8 cellular contexts compared by ENCODE assay signal in the genomic region with DNA sequence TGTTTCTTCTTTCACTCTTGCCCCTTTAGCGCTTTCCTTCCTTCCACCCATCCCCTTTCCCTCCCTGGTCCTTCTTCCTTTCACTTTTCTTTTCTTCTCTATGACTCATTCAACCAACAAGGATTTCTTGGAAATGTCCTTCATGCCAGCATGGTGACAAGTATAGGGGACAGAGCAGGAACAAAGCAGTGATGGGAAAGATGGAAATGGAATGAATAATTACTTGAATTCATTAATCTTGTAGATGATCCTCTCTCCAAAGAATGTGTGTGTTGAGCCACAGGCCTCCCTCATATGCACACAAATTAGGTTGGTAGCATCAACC. TPM values are rescaled to one million over a fixed set of nuclear protein-coding genes. Genes with fewer than 3 reads are reported as not detected.
DNase-seq lines count a peak whose midpoint lies in the region; ATAC-seq, FAIRE-seq and TF ChIP-seq lines count a peak whose summit lies in the region.

No MANE protein-coding gene starts in this region.

- POLR2A ChIA-PET in HepG2 (lab: Yijun Ruan, JAX), result interaction anchor here (0.6 to 22.7 kb wide), 14 partner anchors 9 to 258 kb away, joined by 3 to 795 read pairs (median 5); a partner anchor contains a TSS

- H4K20me1 ChIP-seq in HepG2 (ENCODE audit: insufficient read depth, low read length), result no peaks in the 10 kb centered on the region

- H3K27ac ChIP-seq in HepG2 (ENCODE audit: extremely low read length, insufficient read depth, low read length), result peak overlapping the region; percentile 99
- peak overlapping the region; percentile 85 to 90 (median 86) for H3K27ac ChIP-seq in transverse colon

- intact Hi-C loops in activated T-helper 2 cell treated with anti-CD3 and anti-CD28 coated beads, Interferon-gamma antibody, Interleukin-2, Interleukin-4, amounts not matched to agents 10 μg/mL and 5 μg/mL and 100 μg/mL, durations not matched to agents 14 hours and 24 hours and 36 hours (cut with micrococcal nuclease), result no loop called here
- intact Hi-C loops in HepG2 (cut with micrococcal nuclease; ENCODE audit: unreplicated experiment) (loop anchor here (1.0 to 2.0 kb wide), 5 partner anchors 8 to 31 kb away; a partner anchor contains a TSS), transverse colon (cut with DNase I; ENCODE audit: low total_unique reads) (no loop called here)

- no peak for TF ChIP-seq CTCF in HepG2 (CRISPR knock-in tag; IDR thresholded peaks at IDR 0.05)
- no peak for TF ChIP-seq CTCF in transverse colon (IDR thresholded peaks at IDR 0.05)

- H3K9me3 ChIP-seq in HepG2 (ENCODE audit: low read length), result no peaks in the 10 kb centered on the region
- no peaks in the 10 kb centered on the region for H3K9me3 ChIP-seq in transverse colon

- H3K4me3 Mint-ChIP-seq in activated naive CD4-positive, alpha-beta T cell treated with anti-CD3 and anti-CD28 coated beads, Interleukin-2, amount 50 U/mL, for 24 hours, result peak overlapping the region; percentile 57
- H3K4me3 Mint-ChIP-seq in activated T-helper 2 cell treated with anti-CD3 and anti-CD28 coated beads, Interferon-gamma antibody, Interleukin-2, Interleukin-4, amounts not matched to agents 10 μg/mL and 5 μg/mL and 100 μg/mL, durations not matched to agents 14 hours and 24 hours and 36 hours (ENCODE audit: low read depth), result peak overlapping the region; percentile 85

- WGBS in HepG2 (ENCODE audit: low lambda C conversion rate), result 82% methylated on average over 1 of the region's 1 CpG
- 62% methylated on average over 1 of the region's 1 CpG; no CpG with 5 or more reads in 1 of the 2 donors for WGBS in transverse colon (ENCODE audit: low coverage in 1 of 2), 2 donors

- CTCF ChIA-PET in HepG2 (lab: Yijun Ruan, JAX; ENCODE audit: low intra/inter-chr PET ratio, low total read pairs), result no interaction called here

- no TSS peak for BruUV-seq in HepG2 (replicated peaks; lab: Mats Ljungman, UMichigan)

- H3K79me2 ChIP-seq in HepG2 (ENCODE audit: insufficient read depth, low read length), result no peaks in the 10 kb centered on the region

- no peak for ATAC-seq in HepG2

- DNase-seq in activated naive CD4-positive, alpha-beta T cell treated with Interleukin-2 at 50 U/mL for 16 hours, result no peak
- no peak for DNase-seq in activated T-helper 2 cell treated with anti-CD3 and anti-CD28 coated beads, Interferon-gamma antibody, Interleukin-2, Interleukin-4, amounts not matched to agents 10 μg/mL and 5 μg/mL and 100 μg/mL, durations not matched to agents 14 hours and 24 hours and 36 hours (ENCODE audit: low spot score)
- DNase-seq in HepG2 (ENCODE audit: low spot score) (no peak), transverse colon (no peak), GM19239 (ENCODE audit: insufficient read length, low spot score) (no peak), islet precursor cell (no peak), NCI-H82 (lab: John Stamatoyannopoulos, UW) (no peak)

- no peaks in the 10 kb centered on the region for H3K36me3 Mint-ChIP-seq in activated naive CD4-positive, alpha-beta T cell treated with anti-CD3 and anti-CD28 coated beads, Interleukin-2, amount 50 U/mL, for 24 hours
- peaks cover 22% of the 10 kb centered on the region for H3K36me3 Mint-ChIP-seq in activated T-helper 2 cell treated with anti-CD3 and anti-CD28 coated beads, Interferon-gamma antibody, Interleukin-2, Interleukin-4, amounts not matched to agents 10 μg/mL and 5 μg/mL and 100 μg/mL, durations not matched to agents 14 hours and 24 hours and 36 hours (ENCODE audit: low read depth)

- H3K4me1 ChIP-seq in HepG2 (ENCODE audit: insufficient read depth, low read length), result peaks cover 83% of the 10 kb centered on the region
- peaks cover 17 to 53% (median 20%) of the 10 kb centered on the region in 4 donors for H3K4me1 ChIP-seq in transverse colon

- in situ Hi-C loops in HepG2 (cut with HindIII; ENCODE audit: extremely low pct_ligation_motif_present, low pct_unique_long_range_greater_than_20kb) (no loop called here), transverse colon (cut with MboI; ENCODE audit: low pct_ligation_motif_present in 1 of 4, low pct_unique_long_range_greater_than_20kb in 1 of 4, low sequenced_read_pairs in 3 of 4) (no loop called here)

- peaks cover 61% of the 10 kb centered on the region for H3K4me1 Mint-ChIP-seq in activated naive CD4-positive, alpha-beta T cell treated with anti-CD3 and anti-CD28 coated beads, Interleukin-2, amount 50 U/mL, for 24 hours
- H3K4me1 Mint-ChIP-seq in activated T-helper 2 cell treated with anti-CD3 and anti-CD28 coated beads, Interferon-gamma antibody, Interleukin-2, Interleukin-4, amounts not matched to agents 10 μg/mL and 5 μg/mL and 100 μg/mL, durations not matched to agents 14 hours and 24 hours and 36 hours (ENCODE audit: low read depth), result peaks cover 37% of the 10 kb centered on the region

- TF ChIP-seq POLR2A in HepG2 (IDR thresholded peaks at IDR 0.05; ENCODE audit: insufficient read depth in 1 of 2, low read depth in 2 of 2, low read length in 2 of 2), result no peak
- TF ChIP-seq POLR2A in transverse colon (IDR thresholded peaks at IDR 0.05), result no peak

- FAIRE-seq in HepG2 (lab: Jason Lieb, UNC) (no peak), GM19239 (lab: Jason Lieb, UNC) (no peak)

- peak overlapping the region in 1 of 3 experiments; percentile 83; a peak in 3 of 6 replicates for H3K4me3 ChIP-seq in HepG2 (replicated peaks in 1 of 3; ENCODE audit: insufficient read depth in 1 of 3, low read depth in 2 of 3, low read length in 3 of 3)
- H3K4me3 ChIP-seq in transverse colon, result no peak overlapping the region

- peak overlapping the region; percentile 94 for H3K27ac Mint-ChIP-seq in activated naive CD4-positive, alpha-beta T cell treated with anti-CD3 and anti-CD28 coated beads, Interleukin-2, amount 50 U/mL, for 24 hours
- peak overlapping the region; percentile 91 for H3K27ac Mint-ChIP-seq in activated T-helper 2 cell treated with anti-CD3 and anti-CD28 coated beads, Interferon-gamma antibody, Interleukin-2, Interleukin-4, amounts not matched to agents 10 μg/mL and 5 μg/mL and 100 μg/mL, durations not matched to agents 14 hours and 24 hours and 36 hours

- TF ChIP-seq RAD21 in HepG2 (CRISPR knock-in tag; IDR thresholded peaks at IDR 0.05), result no peak

- H3K4me2 ChIP-seq in HepG2 (ENCODE audit: low read depth, low read length), result peak overlapping the region; percentile 100

- no peaks in the 10 kb centered on the region for H3K27me3 ChIP-seq in HepG2 (ENCODE audit: control insufficient read depth in 1 of 2, insufficient read depth in 2 of 2, low read length in 2 of 2)
- H3K27me3 ChIP-seq in transverse colon, result no peaks in the 10 kb centered on the region

- H3K36me3 ChIP-seq in HepG2 (replicated peaks in 1 of 2; ENCODE audit: control insufficient read depth in 1 of 2, insufficient read depth in 2 of 2, low read length in 2 of 2) (peaks cover 0 to 7% of the 10 kb centered on the region in 2 experiments; a peak in 3 of 5 replicates), transverse colon (no peaks in the 10 kb centered on the region)

- no peaks in the 10 kb centered on the region for H3K9me3 Mint-ChIP-seq in activated naive CD4-positive, alpha-beta T cell treated with anti-CD3 and anti-CD28 coated beads, Interleukin-2, amount 50 U/mL, for 24 hours
- H3K9me3 Mint-ChIP-seq in activated T-helper 2 cell treated with anti-CD3 and anti-CD28 coated beads, Interferon-gamma antibody, Interleukin-2, Interleukin-4, amounts not matched to agents 10 μg/mL and 5 μg/mL and 100 μg/mL, durations not matched to agents 14 hours and 24 hours and 36 hours, result no peaks in the 10 kb centered on the region

- peak overlapping the region; percentile 96; the same call in 1 of the 2 replicates for H3K9ac ChIP-seq in HepG2 (ENCODE audit: insufficient read depth, low read depth, low read length)

- H2AFZ ChIP-seq in HepG2 (ENCODE audit: low read length), result no peak overlapping the region

- no peaks in the 10 kb centered on the region for H3K27me3 Mint-ChIP-seq in activated naive CD4-positive, alpha-beta T cell treated with anti-CD3 and anti-CD28 coated beads, Interleukin-2, amount 50 U/mL, for 24 hours
- H3K27me3 Mint-ChIP-seq in activated T-helper 2 cell treated with anti-CD3 and anti-CD28 coated beads, Interferon-gamma antibody, Interleukin-2, Interleukin-4, amounts not matched to agents 10 μg/mL and 5 μg/mL and 100 μg/mL, durations not matched to agents 14 hours and 24 hours and 36 hours (ENCODE audit: low read depth), result no peaks in the 10 kb centered on the region

- TF ChIP-seq EP300 in HepG2 (IDR thresholded peaks at IDR 0.05; ENCODE audit: low read depth in 2 of 2, low read length in 2 of 2) (no peak), HepG2 (CRISPR knock-in tag; IDR thresholded peaks at IDR 0.05; ENCODE audit: borderline replicate concordance) (no peak), transverse colon (IDR thresholded peaks at IDR 0.05; ENCODE audit: low read depth) (no peak)

RNA-seq across cellular contexts. Expression of a gene that starts 1.5 kb away (rescaled TPM):
- total RNA-seq in activated T-helper 2 cell treated with anti-CD3 and anti-CD28 coated beads, Interferon-gamma antibody, Interleukin-2, Interleukin-4, amounts not matched to agents 10 μg/mL and 5 μg/mL and 100 μg/mL, durations not matched to agents 14 hours and 24 hours and 36 hours, result 41.0 and 41.3 TPM in 2 replicates
- total RNA-seq in HepG2 (2016; rRNA removed; fragmentation: Illumina TruSeq; extraction: Trizol), result 7.2 and 9.0 TPM in 2 replicates
- 13.9 and 18.3 TPM in 2 replicates for total RNA-seq in HepG2 (2016; cell fraction: cytosol; rRNA removed; fragmentation: Illumina TruSeq; extraction: Trizol; ENCODE audit: low read depth)
- 7.1 and 9.2 TPM in 2 replicates for total RNA-seq in HepG2 (2016; cell fraction: insoluble cytoplasmic fraction; rRNA removed; fragmentation: Illumina TruSeq; extraction: Trizol)
- 12.5 and 15.9 TPM in 2 replicates for total RNA-seq in HepG2 (2016; cell fraction: membrane; rRNA removed; fragmentation: Illumina TruSeq; extraction: Trizol)
- 3.2 and 4.0 TPM in 2 replicates for total RNA-seq in HepG2 (2016; cell fraction: nucleus; rRNA removed; fragmentation: Illumina TruSeq; extraction: Trizol)
- 56.7 and 68.6 TPM in 2 replicates for polyA plus RNA-seq in HepG2 (2011; rRNA removed)
- 87.7 and 90.8 TPM in 2 replicates for polyA plus RNA-seq in HepG2 (2011; cell fraction: cytosol; rRNA removed)
- 35.8 and 44.7 TPM in 2 replicates for polyA plus RNA-seq in HepG2 (2011; cell fraction: nucleus; rRNA removed)
- 39.4 and 46.3 TPM in 2 replicates for polyA plus RNA-seq in HepG2 (2012)
- polyA plus RNA-seq in HepG2 (2016; cell fraction: cytosol; fragmentation: Illumina TruSeq; extraction: Trizol; ENCODE audit: low read depth), result 27.3 and 33.3 TPM in 2 replicates
- polyA plus RNA-seq in HepG2 (2016; cell fraction: insoluble cytoplasmic fraction; fragmentation: Illumina TruSeq; extraction: Trizol; ENCODE audit: low read depth), result 20.9 and 22.2 TPM in 2 replicates
- polyA plus RNA-seq in HepG2 (2016; cell fraction: membrane; fragmentation: Illumina TruSeq; extraction: Trizol; ENCODE audit: low read depth), result 21.7 and 27.9 TPM in 2 replicates
- 11.7 and 13.5 TPM in 2 replicates for polyA plus RNA-seq in HepG2 (2016; cell fraction: nucleus; fragmentation: Illumina TruSeq; extraction: Trizol; ENCODE audit: insufficient read depth, low read depth)
- 5.5 and 44.4 TPM in 2 replicates for polyA minus RNA-seq in HepG2 (2011; rRNA and poly(A)+ RNA removed; ENCODE audit: low replicate concordance)
- 7.3 and 9.1 TPM in 2 replicates for polyA minus RNA-seq in HepG2 (2011; cell fraction: cytosol; rRNA and poly(A)+ RNA removed)
- 2.0 and 4.9 TPM in 2 replicates for polyA minus RNA-seq in HepG2 (2011; cell fraction: nucleus; rRNA and poly(A)+ RNA removed)
- 10 to 100 TPM in 2 of 4 donors, 1 to 10 TPM in 1, not detected in 1; 9.4 to 26.9 (median 17.1) TPM for total RNA-seq in transverse colon

RNA-seq across cellular contexts. Expression of a gene that starts 8.4 kb away (rescaled TPM):
- total RNA-seq in activated T-helper 2 cell treated with anti-CD3 and anti-CD28 coated beads, Interferon-gamma antibody, Interleukin-2, Interleukin-4, amounts not matched to agents 10 μg/mL and 5 μg/mL and 100 μg/mL, durations not matched to agents 14 hours and 24 hours and 36 hours, result 99.7 and 101 TPM in 2 replicates
- 83.3 and 97.0 TPM in 2 replicates for total RNA-seq in HepG2 (2016; rRNA removed; fragmentation: Illumina TruSeq; extraction: Trizol)
- total RNA-seq in HepG2 (2016; cell fraction: cytosol; rRNA removed; fragmentation: Illumina TruSeq; extraction: Trizol; ENCODE audit: low read depth), result 33.0 and 34.9 TPM in 2 replicates
- 91.8 and 96.6 TPM in 2 replicates for total RNA-seq in HepG2 (2016; cell fraction: insoluble cytoplasmic fraction; rRNA removed; fragmentation: Illumina TruSeq; extraction: Trizol)
- 38.7 and 40.7 TPM in 2 replicates for total RNA-seq in HepG2 (2016; cell fraction: membrane; rRNA removed; fragmentation: Illumina TruSeq; extraction: Trizol)
- total RNA-seq in HepG2 (2016; cell fraction: nucleus; rRNA removed; fragmentation: Illumina TruSeq; extraction: Trizol), result 36.3 and 40.3 TPM in 2 replicates
- polyA plus RNA-seq in HepG2 (2011; rRNA removed), result 151 and 157 TPM in 2 replicates
- 149 and 196 TPM in 2 replicates for polyA plus RNA-seq in HepG2 (2011; cell fraction: cytosol; rRNA removed)
- polyA plus RNA-seq in HepG2 (2011; cell fraction: nucleus; rRNA removed), result 67.9 and 94.0 TPM in 2 replicates
- polyA plus RNA-seq in HepG2 (2012), result 146 and 149 TPM in 2 replicates
- 45.1 and 52.0 TPM in 2 replicates for polyA plus RNA-seq in HepG2 (2016; cell fraction: cytosol; fragmentation: Illumina TruSeq; extraction: Trizol; ENCODE audit: low read depth)
- 141 and 157 TPM in 2 replicates for polyA plus RNA-seq in HepG2 (2016; cell fraction: insoluble cytoplasmic fraction; fragmentation: Illumina TruSeq; extraction: Trizol; ENCODE audit: low read depth)
- polyA plus RNA-seq in HepG2 (2016; cell fraction: membrane; fragmentation: Illumina TruSeq; extraction: Trizol; ENCODE audit: low read depth), result 48.0 and 51.7 TPM in 2 replicates
- polyA plus RNA-seq in HepG2 (2016; cell fraction: nucleus; fragmentation: Illumina TruSeq; extraction: Trizol; ENCODE audit: insufficient read depth, low read depth), result 89.3 and 90.1 TPM in 2 replicates
- 33.8 and 60.6 TPM in 2 replicates for polyA minus RNA-seq in HepG2 (2011; rRNA and poly(A)+ RNA removed; ENCODE audit: low replicate concordance)
- polyA minus RNA-seq in HepG2 (2011; cell fraction: cytosol; rRNA and poly(A)+ RNA removed), result 17.8 and 20.1 TPM in 2 replicates
- polyA minus RNA-seq in HepG2 (2011; cell fraction: nucleus; rRNA and poly(A)+ RNA removed), result 16.2 and 24.6 TPM in 2 replicates
- total RNA-seq in transverse colon, result 100 to 1,000 TPM in 3 of 4 donors, 10 to 100 TPM in 1; 10.5 to 186 (median 147) TPM

RNA-seq across cellular contexts. Expression of a gene that starts 9.8 kb away (rescaled TPM):
- 130 and 134 TPM in 2 replicates for total RNA-seq in activated T-helper 2 cell treated with anti-CD3 and anti-CD28 coated beads, Interferon-gamma antibody, Interleukin-2, Interleukin-4, amounts not matched to agents 10 μg/mL and 5 μg/mL and 100 μg/mL, durations not matched to agents 14 hours and 24 hours and 36 hours
- total RNA-seq in HepG2 (2016; rRNA removed; fragmentation: Illumina TruSeq; extraction: Trizol) (224 and 234 TPM in 2 replicates), transverse colon (100 to 1,000 TPM in 3 of 4 donors, 10 to 100 TPM in 1; 23.9 to 164 (median 141) TPM)
- 68.8 and 79.7 TPM in 2 replicates for total RNA-seq in HepG2 (2016; cell fraction: cytosol; rRNA removed; fragmentation: Illumina TruSeq; extraction: Trizol; ENCODE audit: low read depth)
- total RNA-seq in HepG2 (2016; cell fraction: insoluble cytoplasmic fraction; rRNA removed; fragmentation: Illumina TruSeq; extraction: Trizol), result 237 and 239 TPM in 2 replicates
- total RNA-seq in HepG2 (2016; cell fraction: membrane; rRNA removed; fragmentation: Illumina TruSeq; extraction: Trizol), result 60.8 and 63.4 TPM in 2 replicates
- total RNA-seq in HepG2 (2016; cell fraction: nucleus; rRNA removed; fragmentation: Illumina TruSeq; extraction: Trizol), result 99.4 and 107 TPM in 2 replicates
- 578 and 594 TPM in 2 replicates for polyA plus RNA-seq in HepG2 (2011; rRNA removed)
- 700 and 712 TPM in 2 replicates for polyA plus RNA-seq in HepG2 (2011; cell fraction: cytosol; rRNA removed)
- polyA plus RNA-seq in HepG2 (2011; cell fraction: nucleus; rRNA removed), result 285 and 326 TPM in 2 replicates
- polyA plus RNA-seq in HepG2 (2012), result 240 and 307 TPM in 2 replicates
- polyA plus RNA-seq in HepG2 (2016; cell fraction: cytosol; fragmentation: Illumina TruSeq; extraction: Trizol; ENCODE audit: low read depth), result 54.1 and 54.2 TPM in 2 replicates
- polyA plus RNA-seq in HepG2 (2016; cell fraction: insoluble cytoplasmic fraction; fragmentation: Illumina TruSeq; extraction: Trizol; ENCODE audit: low read depth), result 189 and 200 TPM in 2 replicates
- polyA plus RNA-seq in HepG2 (2016; cell fraction: membrane; fragmentation: Illumina TruSeq; extraction: Trizol; ENCODE audit: low read depth), result 43.8 and 45.1 TPM in 2 replicates
- polyA plus RNA-seq in HepG2 (2016; cell fraction: nucleus; fragmentation: Illumina TruSeq; extraction: Trizol; ENCODE audit: insufficient read depth, low read depth), result 124 and 147 TPM in 2 replicates
- 200 and 300 TPM in 2 replicates for polyA minus RNA-seq in HepG2 (2011; rRNA and poly(A)+ RNA removed; ENCODE audit: low replicate concordance)
- polyA minus RNA-seq in HepG2 (2011; cell fraction: cytosol; rRNA and poly(A)+ RNA removed), result 65.6 and 78.5 TPM in 2 replicates
- 59.9 and 82.9 TPM in 2 replicates for polyA minus RNA-seq in HepG2 (2011; cell fraction: nucleus; rRNA and poly(A)+ RNA removed)

RNA-seq across cellular contexts. Expression of a gene that starts 16.8 kb away (rescaled TPM):
- 6.5 and 7.0 TPM in 2 replicates for total RNA-seq in activated T-helper 2 cell treated with anti-CD3 and anti-CD28 coated beads, Interferon-gamma antibody, Interleukin-2, Interleukin-4, amounts not matched to agents 10 μg/mL and 5 μg/mL and 100 μg/mL, durations not matched to agents 14 hours and 24 hours and 36 hours
- total RNA-seq in HepG2 (2016; rRNA removed; fragmentation: Illumina TruSeq; extraction: Trizol) (24.0 and 30.1 TPM in 2 replicates), transverse colon (10 to 100 TPM in 2 of 4 donors, 1 to 10 TPM in 2; 5.2 to 21.7 (median 12.8) TPM)
- total RNA-seq in HepG2 (2016; cell fraction: cytosol; rRNA removed; fragmentation: Illumina TruSeq; extraction: Trizol; ENCODE audit: low read depth), result 24.1 and 32.5 TPM in 2 replicates
- 20.6 and 30.6 TPM in 2 replicates for total RNA-seq in HepG2 (2016; cell fraction: insoluble cytoplasmic fraction; rRNA removed; fragmentation: Illumina TruSeq; extraction: Trizol)
- total RNA-seq in HepG2 (2016; cell fraction: membrane; rRNA removed; fragmentation: Illumina TruSeq; extraction: Trizol), result 35.6 and 42.7 TPM in 2 replicates
- total RNA-seq in HepG2 (2016; cell fraction: nucleus; rRNA removed; fragmentation: Illumina TruSeq; extraction: Trizol), result 27.9 and 33.6 TPM in 2 replicates
- polyA plus RNA-seq in HepG2 (2011; rRNA removed), result 70.4 and 111 TPM in 2 replicates
- polyA plus RNA-seq in HepG2 (2011; cell fraction: cytosol; rRNA removed), result 56.0 and 56.1 TPM in 2 replicates
- 277 and 295 TPM in 2 replicates for polyA plus RNA-seq in HepG2 (2011; cell fraction: nucleus; rRNA removed)
- polyA plus RNA-seq in HepG2 (2012), result 57.6 and 80.5 TPM in 2 replicates
- 35.9 and 45.2 TPM in 2 replicates for polyA plus RNA-seq in HepG2 (2016; cell fraction: cytosol; fragmentation: Illumina TruSeq; extraction: Trizol; ENCODE audit: low read depth)
- polyA plus RNA-seq in HepG2 (2016; cell fraction: insoluble cytoplasmic fraction; fragmentation: Illumina TruSeq; extraction: Trizol; ENCODE audit: low read depth), result 34.2 and 35.6 TPM in 2 replicates
- polyA plus RNA-seq in HepG2 (2016; cell fraction: membrane; fragmentation: Illumina TruSeq; extraction: Trizol; ENCODE audit: low read depth), result 43.2 and 51.3 TPM in 2 replicates
- 83.8 and 85.6 TPM in 2 replicates for polyA plus RNA-seq in HepG2 (2016; cell fraction: nucleus; fragmentation: Illumina TruSeq; extraction: Trizol; ENCODE audit: insufficient read depth, low read depth)
- 7.2 and 99.4 TPM in 2 replicates for polyA minus RNA-seq in HepG2 (2011; rRNA and poly(A)+ RNA removed; ENCODE audit: low replicate concordance)
- polyA minus RNA-seq in HepG2 (2011; cell fraction: cytosol; rRNA and poly(A)+ RNA removed), result 17.1 and 21.3 TPM in 2 replicates
- 30.6 and 39.5 TPM in 2 replicates for polyA minus RNA-seq in HepG2 (2011; cell fraction: nucleus; rRNA and poly(A)+ RNA removed)

RNA-seq across cellular contexts. Expression of a gene that starts 24.4 kb away (rescaled TPM):
- 25.1 and 27.0 TPM in 2 replicates for total RNA-seq in activated T-helper 2 cell treated with anti-CD3 and anti-CD28 coated beads, Interferon-gamma antibody, Interleukin-2, Interleukin-4, amounts not matched to agents 10 μg/mL and 5 μg/mL and 100 μg/mL, durations not matched to agents 14 hours and 24 hours and 36 hours
- 51.3 and 103 TPM in 2 replicates for total RNA-seq in HepG2 (2016; rRNA removed; fragmentation: Illumina TruSeq; extraction: Trizol)
- total RNA-seq in HepG2 (2016; cell fraction: cytosol; rRNA removed; fragmentation: Illumina TruSeq; extraction: Trizol; ENCODE audit: low read depth), result 17.1 and 22.7 TPM in 2 replicates
- total RNA-seq in HepG2 (2016; cell fraction: insoluble cytoplasmic fraction; rRNA removed; fragmentation: Illumina TruSeq; extraction: Trizol), result 48.3 and 106 TPM in 2 replicates
- total RNA-seq in HepG2 (2016; cell fraction: membrane; rRNA removed; fragmentation: Illumina TruSeq; extraction: Trizol), result 29.4 and 31.6 TPM in 2 replicates
- 105 and 118 TPM in 2 replicates for total RNA-seq in HepG2 (2016; cell fraction: nucleus; rRNA removed; fragmentation: Illumina TruSeq; extraction: Trizol)
- 72.5 and 74.9 TPM in 2 replicates for polyA plus RNA-seq in HepG2 (2011; rRNA removed)
- polyA plus RNA-seq in HepG2 (2011; cell fraction: cytosol; rRNA removed), result 69.2 and 77.6 TPM in 2 replicates
- 125 and 131 TPM in 2 replicates for polyA plus RNA-seq in HepG2 (2011; cell fraction: nucleus; rRNA removed)
- 61.2 and 76.7 TPM in 2 replicates for polyA plus RNA-seq in HepG2 (2012)
- polyA plus RNA-seq in HepG2 (2016; cell fraction: cytosol; fragmentation: Illumina TruSeq; extraction: Trizol; ENCODE audit: low read depth), result 13.3 and 16.7 TPM in 2 replicates
- 30.8 and 40.7 TPM in 2 replicates for polyA plus RNA-seq in HepG2 (2016; cell fraction: insoluble cytoplasmic fraction; fragmentation: Illumina TruSeq; extraction: Trizol; ENCODE audit: low read depth)
- polyA plus RNA-seq in HepG2 (2016; cell fraction: membrane; fragmentation: Illumina TruSeq; extraction: Trizol; ENCODE audit: low read depth), result 17.3 and 20.9 TPM in 2 replicates
- 107 and 111 TPM in 2 replicates for polyA plus RNA-seq in HepG2 (2016; cell fraction: nucleus; fragmentation: Illumina TruSeq; extraction: Trizol; ENCODE audit: insufficient read depth, low read depth)
- polyA minus RNA-seq in HepG2 (2011; rRNA and poly(A)+ RNA removed; ENCODE audit: low replicate concordance), result 104 and 294 TPM in 2 replicates
- 49.5 and 52.3 TPM in 2 replicates for polyA minus RNA-seq in HepG2 (2011; cell fraction: cytosol; rRNA and poly(A)+ RNA removed)
- polyA minus RNA-seq in HepG2 (2011; cell fraction: nucleus; rRNA and poly(A)+ RNA removed), result 129 and 159 TPM in 2 replicates
- 10 to 100 TPM in 3 of 4 donors, 1 to 10 TPM in 1; 7.9 to 31.3 (median 23.5) TPM for total RNA-seq in transverse colon
